ENCODE assay signal across 8 cellular contexts in the genomic region with DNA sequence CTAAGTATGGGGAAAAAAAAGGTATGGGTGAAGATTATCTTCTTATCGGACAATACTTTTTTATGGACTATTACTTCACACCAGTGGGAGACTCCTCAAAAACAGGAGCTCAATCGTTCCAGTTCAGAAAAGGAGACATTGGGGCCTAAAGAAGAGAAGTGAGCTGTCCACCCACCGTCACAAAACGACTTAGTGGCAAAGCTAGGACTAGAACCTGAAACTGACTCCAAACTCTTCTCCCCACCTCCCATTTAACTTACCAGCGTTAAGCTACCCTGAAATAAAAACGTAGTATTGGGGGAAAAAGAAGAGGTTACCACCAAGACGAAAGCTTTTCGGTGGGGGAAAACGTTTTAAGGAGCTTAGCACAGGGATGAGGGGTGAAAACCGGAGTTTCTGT. TPM values are rescaled to one million over a fixed set of nuclear protein-coding genes. Genes with fewer than 3 reads are reported as not detected.
DNase-seq lines count a peak whose midpoint lies in the region; ATAC-seq, FAIRE-seq and TF ChIP-seq lines count a peak whose summit lies in the region.

No MANE protein-coding gene starts in this region.

- POLR2A ChIA-PET in OCI-LY7 (lab: Charles Lee): interaction anchor here (0.6 to 1.6 kb wide), 13 partner anchors 8 to 652 kb away, joined by 3 to 12 read pairs (median 3); a partner anchor contains a TSS
- POLR2A ChIA-PET in endothelial cell of umbilical vein (lab: Charles Lee): interaction anchor here (0.7 to 1.2 kb wide), 2 partner anchors 11 to 457 kb away, joined by 3 to 4 read pairs; no protein-coding TSS in a partner anchor

- BruUV-seq in OCI-LY7 (replicated peaks; lab: Mats Ljungman, UMichigan) (TSS peak; percentile 84), endothelial cell of umbilical vein (replicated peaks; lab: Mats Ljungman, UMichigan) (TSS peak; percentile 77)

- H2BK5ac ChIP-seq in neuronal stem cell (ENCODE audit: low read length): no peak overlapping the region

- no peak for TF ChIP-seq POLR2A in endothelial cell of umbilical vein (IDR thresholded peaks at IDR 0.05; ENCODE audit: low read depth, low read length)

- no peaks in the 10 kb centered on the region for H3K9me1 ChIP-seq in endothelial cell of umbilical vein (replicated peaks; ENCODE audit: control insufficient read depth, extremely low read depth, insufficient read depth, low read length)

- H3K79me1 ChIP-seq in neuronal stem cell (ENCODE audit: low read depth, low read length): peaks cover 2% of the 10 kb centered on the region

- no peak for ATAC-seq in stimulated activated naive CD8-positive, alpha-beta T cell treated with anti-CD3 and anti-CD28 coated beads, Interleukin-15, Interleukin-2, amounts not matched to agents 100 U/mL and 50 U/mL, for 24 hours
- ATAC-seq in HG03460 (IDR thresholded peaks at IDR 0.05; ENCODE audit: unreplicated experiment): no peak

- H2BK15ac ChIP-seq in neuronal stem cell (ENCODE audit: low read length): no peak overlapping the region

- no peaks in the 10 kb centered on the region for H3K9me3 Mint-ChIP-seq in stimulated activated naive CD8-positive, alpha-beta T cell treated with anti-CD3 and anti-CD28 coated beads, Interleukin-15, Interleukin-2, amounts not matched to agents 100 ng/mL and 50 ng/mL, for 24 hours

- no peak overlapping the region for H3K18ac ChIP-seq in neuronal stem cell (ENCODE audit: low read length)

- peak overlapping the region; percentile 94 for H3K4me3 Mint-ChIP-seq in stimulated activated naive CD8-positive, alpha-beta T cell treated with anti-CD3 and anti-CD28 coated beads, Interleukin-15, Interleukin-2, amounts not matched to agents 100 ng/mL and 50 ng/mL, for 24 hours

- dilution Hi-C loops in endothelial cell of umbilical vein (cut with MboI; ENCODE audit: extremely low pct_ligation_motif_present, low sequenced_read_pairs): no loop called here

- peak overlapping the region; percentile 97 for H3K9ac ChIP-seq in endothelial cell of umbilical vein (replicated peaks; ENCODE audit: extremely low read depth, insufficient read depth, low read length)
- no peak overlapping the region for H3K9ac ChIP-seq in neuronal stem cell (ENCODE audit: low read depth, low read length, poor library complexity)

- no peak for FAIRE-seq in endothelial cell of umbilical vein (lab: Jason Lieb, UNC)

- DNase-seq in stimulated activated naive CD8-positive, alpha-beta T cell treated with anti-CD3 and anti-CD28 coated beads, Interleukin-15, Interleukin-2, amounts not matched to agents 100 U/mL and 50 U/mL, for 24 hours: no peak
- no peak for DNase-seq in OCI-LY7 (ENCODE audit: low spot score)
- DNase-seq in endothelial cell of umbilical vein (ENCODE audit: low read depth, low spot score): no peak
- DNase-seq in neuronal stem cell (ENCODE audit: low spot score): peak; percentile 1
- DNase-seq in EL: no peak
- DNase-seq in SW 1271 (lab: John Stamatoyannopoulos, UW): no peak

- peaks cover 20% of the 10 kb centered on the region for H3K79me2 ChIP-seq in OCI-LY7 (ENCODE audit: insufficient read depth, low read depth, low read length)
- peaks cover 10% of the 10 kb centered on the region for H3K79me2 ChIP-seq in endothelial cell of umbilical vein (ENCODE audit: control insufficient read depth, insufficient read depth, low read length)

- H3K27ac ChIP-seq in OCI-LY7 (ENCODE audit: low read depth, low read length, poor library complexity, severe bottlenecking) (peak overlapping the region; percentile 37), endothelial cell of umbilical vein (ENCODE audit: insufficient read depth, low read depth, low read length) (peak overlapping the region; percentile 88), neuronal stem cell (replicated peaks; ENCODE audit: low read length) (no peak overlapping the region)

- H3K4me1 ChIP-seq in OCI-LY7 (ENCODE audit: insufficient read depth, low read length, poor library complexity, severe bottlenecking): peaks cover 13% of the 10 kb centered on the region
- peaks cover 8% of the 10 kb centered on the region for H3K4me1 ChIP-seq in endothelial cell of umbilical vein (ENCODE audit: control insufficient read depth, extremely low read depth, insufficient read depth, low read length)
- no peaks in the 10 kb centered on the region for H3K4me1 ChIP-seq in neuronal stem cell (ENCODE audit: control insufficient read depth in 2 of 2, insufficient read depth in 1 of 2, low read depth in 1 of 2, low read length in 2 of 2)

- H3K4me2 ChIP-seq in OCI-LY7 (ENCODE audit: low read length) (peak overlapping the region; percentile 83), endothelial cell of umbilical vein (ENCODE audit: insufficient read depth, low read length) (peak overlapping the region; percentile 100), neuronal stem cell (ENCODE audit: insufficient read depth, low read length, poor library complexity, severe bottlenecking) (peak overlapping the region; percentile 66)

- TF ChIP-seq CTCF in OCI-LY7 (conservative IDR thresholded peaks at IDR 0.05; ENCODE audit: low read length): no peak
- no peak for TF ChIP-seq CTCF in endothelial cell of umbilical vein (IDR thresholded peaks at IDR 0.05; ENCODE audit: extremely low read depth in 1 of 2, insufficient read depth in 1 of 2, low read depth in 1 of 2, low read length in 2 of 2)

- H3K9me2 ChIP-seq in OCI-LY7 (ENCODE audit: insufficient read depth, low read length): 0 out of 2 replicates have a peak, but pooled peaks cover 7% of the 10 kb centered on the region

- H3K4ac ChIP-seq in neuronal stem cell (ENCODE audit: low read length): no peak overlapping the region

- H3K36me3 ChIP-seq in OCI-LY7 (ENCODE audit: insufficient read depth, low read length) (peaks cover 32% of the 10 kb centered on the region), endothelial cell of umbilical vein (ENCODE audit: control insufficient read depth in 2 of 2, extremely low read depth in 1 of 2, insufficient read depth in 2 of 2, low read length in 2 of 2) (peaks cover 0 to 3% of the 10 kb centered on the region in 2 experiments), neuronal stem cell (replicated peaks in 1 of 2; ENCODE audit: control insufficient read depth in 2 of 2, insufficient read depth in 2 of 2, low read length in 2 of 2) (peaks cover 10 to 38% of the 10 kb centered on the region in 2 donors)

- CTCF ChIA-PET in OCI-LY7 (lab: Charles Lee; ENCODE audit: unreplicated experiment): interaction anchor here (0.7 to 1.2 kb wide), 4 partner anchors 9 to 122 kb away, joined by 3 to 4 read pairs (median 3); no protein-coding TSS in a partner anchor
- CTCF ChIA-PET in endothelial cell of umbilical vein (lab: Charles Lee): interaction anchor here (0.7 to 1.9 kb wide), 7 partner anchors 19 to 579 kb away, joined by 3 to 5 read pairs (median 4); no protein-coding TSS in a partner anchor

- H4K8ac ChIP-seq in neuronal stem cell (ENCODE audit: low read depth, low read length): no peak overlapping the region

- no CpG with 5 or more reads among the region's 10 CpGs for WGBS in neuronal stem cell (ENCODE audit: extremely low coverage in 2 of 2, insufficient read length in 2 of 2, insufficient replicate concordance in 1 of 2), 2 donors

- H2BK12ac ChIP-seq in neuronal stem cell (ENCODE audit: low read length): no peak overlapping the region

- H3K4me3 ChIP-seq in OCI-LY7 (ENCODE audit: low read depth, low read length, poor library complexity, severe bottlenecking) (peak overlapping the region; percentile 90), endothelial cell of umbilical vein (replicated peaks in 1 of 3; ENCODE audit: insufficient read depth in 1 of 3, low read depth in 1 of 3, low read length in 3 of 3) (peak overlapping the region; percentile 77 to 100 (median 98)), neuronal stem cell (ENCODE audit: low read length in 2 of 2) (peak overlapping the region; percentile 72 to 95)

- H3K27ac Mint-ChIP-seq in stimulated activated naive CD8-positive, alpha-beta T cell treated with anti-CD3 and anti-CD28 coated beads, Interleukin-15, Interleukin-2, amounts not matched to agents 100 ng/mL and 50 ng/mL, for 24 hours: peak overlapping the region; percentile 95

- no peak overlapping the region for H3K14ac ChIP-seq in neuronal stem cell (ENCODE audit: low read length)

- H3K4me1 Mint-ChIP-seq in stimulated activated naive CD8-positive, alpha-beta T cell treated with anti-CD3 and anti-CD28 coated beads, Interleukin-15, Interleukin-2, amounts not matched to agents 100 ng/mL and 50 ng/mL, for 24 hours (ENCODE audit: low read depth): peaks cover 52% of the 10 kb centered on the region

- H3K27me3 Mint-ChIP-seq in stimulated activated naive CD8-positive, alpha-beta T cell treated with anti-CD3 and anti-CD28 coated beads, Interleukin-15, Interleukin-2, amounts not matched to agents 100 ng/mL and 50 ng/mL, for 24 hours: peaks cover 11% of the 10 kb centered on the region

- H3K27me3 ChIP-seq in endothelial cell of umbilical vein (ENCODE audit: control insufficient read depth in 2 of 2, insufficient read depth in 2 of 2, low read length in 2 of 2) (no peaks in the 10 kb centered on the region), neuronal stem cell (ENCODE audit: control insufficient read depth in 3 of 3, insufficient read depth in 3 of 3, low read depth in 1 of 3, low read length in 3 of 3) (no peaks in the 10 kb centered on the region)

- no peak overlapping the region for H2BK120ac ChIP-seq in neuronal stem cell (ENCODE audit: low read depth, low read length)

- no peak overlapping the region for H2AK5ac ChIP-seq in neuronal stem cell (ENCODE audit: low read depth, low read length)

- H4K20me1 ChIP-seq in OCI-LY7 (ENCODE audit: insufficient read depth, low read length) (peaks cover 4% of the 10 kb centered on the region; the same call in 1 of the 2 replicates), endothelial cell of umbilical vein (replicated peaks; ENCODE audit: control insufficient read depth, extremely low read depth, insufficient read depth, low read length) (no peaks in the 10 kb centered on the region)

- H4K91ac ChIP-seq in neuronal stem cell (ENCODE audit: low read depth, low read length, poor library complexity): no peak overlapping the region

- H3K9me3 ChIP-seq in OCI-LY7 (ENCODE audit: low read length) (no peaks in the 10 kb centered on the region), endothelial cell of umbilical vein (replicated peaks; ENCODE audit: control insufficient read depth, insufficient read depth, low read length) (no peaks in the 10 kb centered on the region), neuronal stem cell (replicated peaks in 1 of 2; ENCODE audit: control insufficient read depth in 2 of 2, insufficient read depth in 1 of 2, low read depth in 1 of 2, low read length in 2 of 2) (no peaks in the 10 kb centered on the region)

- H3K23ac ChIP-seq in neuronal stem cell (ENCODE audit: low read depth, low read length, poor library complexity): no peak overlapping the region

- H2AFZ ChIP-seq in OCI-LY7 (ENCODE audit: low read length) (peak overlapping the region; percentile 92), endothelial cell of umbilical vein (ENCODE audit: low read depth, low read length) (peak overlapping the region; percentile 99), neuronal stem cell (ENCODE audit: low read length) (peak overlapping the region; percentile 95)

- H3K36me3 Mint-ChIP-seq in stimulated activated naive CD8-positive, alpha-beta T cell treated with anti-CD3 and anti-CD28 coated beads, Interleukin-15, Interleukin-2, amounts not matched to agents 100 ng/mL and 50 ng/mL, for 24 hours (ENCODE audit: low read depth): peaks cover 24% of the 10 kb centered on the region

- intact Hi-C loops in OCI-LY7 (cut with micrococcal nuclease; ENCODE audit: unreplicated experiment) (loop anchor here (1.0 kb wide), 1 partner anchor 126 kb away; no protein-coding TSS in a partner anchor), endothelial cell of umbilical vein (cut with micrococcal nuclease) (loop anchor here (5.0 kb wide), 2 partner anchors 368 to 578 kb away; no protein-coding TSS in a partner anchor)

RNA-seq across cellular contexts. Expression of a gene that starts 0.5 kb away (rescaled TPM):
- 44.5 and 46.7 TPM in 2 replicates for total RNA-seq in OCI-LY7 (2014; rRNA removed; shearing (Covaris generic))
- total RNA-seq in OCI-LY7 (2022): 38.5 and 39.4 TPM in 2 replicates
- 52.5 and 57.0 TPM in 2 replicates for total RNA-seq in endothelial cell of umbilical vein
- 14.4 and 17.9 TPM in 2 replicates for polyA plus RNA-seq in endothelial cell of umbilical vein
- 14.0 and 16.3 TPM in 2 replicates for polyA plus RNA-seq in endothelial cell of umbilical vein (2011; cell fraction: cytosol; rRNA removed)
- polyA plus RNA-seq in endothelial cell of umbilical vein (2011; cell fraction: nucleus; rRNA removed): 55.7 and 68.5 TPM in 2 replicates
- 32.9 and 44.1 TPM in 2 replicates for polyA plus RNA-seq in endothelial cell of umbilical vein (2012)
- polyA minus RNA-seq in endothelial cell of umbilical vein: 37.8 and 60.0 TPM in 2 replicates
- polyA minus RNA-seq in endothelial cell of umbilical vein (2011; cell fraction: cytosol; rRNA and poly(A)+ RNA removed): 6.6 TPM
- polyA minus RNA-seq in endothelial cell of umbilical vein (2011; cell fraction: nucleus; rRNA and poly(A)+ RNA removed): 59.0 and 69.9 TPM in 2 replicates
- polyA plus RNA-seq in neuronal stem cell (2013, experiment 1 of 2): 29.7 TPM
- polyA plus RNA-seq in neuronal stem cell (2013, experiment 2 of 2): 29.8 TPM

RNA-seq across cellular contexts. Expression of a gene that starts 10.2 kb away (rescaled TPM):
- not detected in 2 replicates for total RNA-seq in OCI-LY7 (2014; rRNA removed; shearing (Covaris generic))
- total RNA-seq in OCI-LY7 (2022) (not detected in 2 replicates), endothelial cell of umbilical vein (0.27 and 0.39 TPM in 2 replicates)
- 0.54 and 0.59 TPM in 2 replicates for polyA plus RNA-seq in endothelial cell of umbilical vein
- polyA plus RNA-seq in endothelial cell of umbilical vein (2011; cell fraction: cytosol; rRNA removed): 0.10 and 0.14 TPM in 2 replicates
- 5.6 and 6.8 TPM in 2 replicates for polyA plus RNA-seq in endothelial cell of umbilical vein (2011; cell fraction: nucleus; rRNA removed)
- 0.44 and 0.59 TPM in 2 replicates for polyA plus RNA-seq in endothelial cell of umbilical vein (2012)
- 0.47 TPM in 1 of 2 replicates, not detected in the other for polyA minus RNA-seq in endothelial cell of umbilical vein
- not detected for polyA minus RNA-seq in endothelial cell of umbilical vein (2011; cell fraction: cytosol; rRNA and poly(A)+ RNA removed)
- 3.0 and 5.6 TPM in 2 replicates for polyA minus RNA-seq in endothelial cell of umbilical vein (2011; cell fraction: nucleus; rRNA and poly(A)+ RNA removed)
- 0.08 TPM for polyA plus RNA-seq in neuronal stem cell (2013, experiment 1 of 2)
- polyA plus RNA-seq in neuronal stem cell (2013, experiment 2 of 2): 0.04 TPM
